In the genomic region with DNA sequence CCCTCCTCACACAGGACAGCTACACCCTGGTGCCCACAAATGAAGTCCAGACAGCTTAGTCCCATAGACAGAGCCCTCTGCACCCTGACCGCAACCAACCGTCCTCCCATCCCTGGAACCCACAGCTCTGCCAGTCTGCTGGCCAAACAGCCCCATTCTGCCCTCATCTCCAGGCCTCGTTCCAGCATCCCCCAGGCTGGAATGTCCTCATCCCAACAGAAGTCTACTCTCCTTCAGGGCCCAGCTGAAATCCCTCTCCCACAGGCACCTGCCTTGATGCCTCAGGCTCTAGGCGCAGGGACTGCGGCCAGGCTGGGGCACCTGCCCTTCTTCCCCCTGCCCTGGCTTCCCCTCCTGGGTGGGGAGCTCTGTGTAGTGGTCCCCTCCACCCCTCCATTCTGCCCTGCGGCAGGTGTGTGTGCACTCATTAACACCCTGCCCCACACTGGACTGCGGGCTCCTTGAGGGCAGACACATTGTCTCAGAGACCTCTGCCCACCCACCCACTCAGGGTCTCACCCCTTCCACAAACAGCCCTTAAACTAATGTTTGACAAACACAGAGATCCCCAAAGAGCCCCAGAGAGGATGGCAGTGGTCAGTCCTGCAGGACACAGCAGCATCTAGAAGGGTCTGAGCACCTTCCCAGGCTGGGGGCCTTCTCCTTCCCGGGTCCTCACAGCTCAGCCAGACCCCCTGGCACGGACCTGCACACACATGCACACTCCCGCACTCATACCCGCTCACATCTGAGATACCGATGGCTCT, we compare ENCODE assay signal across 16 cellular contexts. TPM values are rescaled to one million over a fixed set of nuclear protein-coding genes. Genes with fewer than 3 reads are reported as not detected.
DNase-seq lines count a peak whose midpoint lies in the region; ATAC-seq and TF ChIP-seq lines count a peak whose summit lies in the region.
"Had no signal": no experiment of that assay in that cellular context is flagged by ENCODE, and none has a peak within 500 bp of the region (broad histone marks: within the 10 kb centered on the region; RNA-seq: fewer than 3 reads in every experiment).

No MANE protein-coding gene starts in this region.

- intact Hi-C loops in OCI-LY7 (cut with micrococcal nuclease; ENCODE audit: unreplicated experiment), result no loop called here

- DNase-seq in T-helper 1 cell (no peak), COLO668 (lab: John Stamatoyannopoulos, UW; ENCODE audit: unreplicated experiment) (peak; percentile 4), cerebellar cortex (ENCODE audit: low spot score) (peak; percentile 60), Ammon's horn (ENCODE audit: low spot score) (no peak), OCI-LY7 (ENCODE audit: low spot score) (no peak)
- DNase-seq in natural killer cell treated with Interleukin-12 subunit alpha and Interleukin-12 subunit beta and Interleukin-15 and Interleukin-18, amount 100 ng/mL, for 72 hours (ENCODE audit: low spot score), result no peak
- DNase-seq: DMS153, kidney glomerular epithelial cell, NCI-H1105, small intestine had no signal

- H3K27ac ChIP-seq in OCI-LY7 (ENCODE audit: low read depth, low read length, poor library complexity, severe bottlenecking), result no peak overlapping the region
- H3K27ac ChIP-seq: 22Rv1 had no signal

- no peaks in the 10 kb centered on the region for H3K79me2 ChIP-seq in OCI-LY7 (ENCODE audit: insufficient read depth, low read depth, low read length)

- no peaks in the 10 kb centered on the region for H3K9me3 ChIP-seq in OCI-LY7 (ENCODE audit: low read length)

- no peak overlapping the region for H3K27ac Mint-ChIP-seq in T-helper 1 cell treated with Interleukin-12 subunit alpha and Interleukin-12 subunit beta and Interleukin-4 antibody, amounts not matched to agents 30 μg/mL and 1 μg/mL, for 36 hours
- no peak overlapping the region for H3K27ac Mint-ChIP-seq in natural killer cell treated with Interleukin-12 subunit alpha and Interleukin-12 subunit beta and Interleukin-15 and Interleukin-18, amount 100 ng/mL, for 72 hours

- no peak overlapping the region for H3K4me3 ChIP-seq in OCI-LY7 (ENCODE audit: low read depth, low read length, poor library complexity, severe bottlenecking)

- CTCF ChIA-PET in OCI-LY7 (lab: Charles Lee; ENCODE audit: unreplicated experiment), result interaction anchor here (1.7 to 1.9 kb wide), 2 partner anchors 26 to 68 kb away, joined by 8 to 11 read pairs; no protein-coding TSS in a partner anchor

- no TSS peak for BruUV-seq in OCI-LY7 (replicated peaks; lab: Mats Ljungman, UMichigan)

- no peak for TF ChIP-seq CTCF in OCI-LY7 (conservative IDR thresholded peaks at IDR 0.05; ENCODE audit: low read length)

- H3K4me2 ChIP-seq in OCI-LY7 (ENCODE audit: low read length), result no peak overlapping the region

- no peaks in the 10 kb centered on the region for H3K36me3 ChIP-seq in OCI-LY7 (ENCODE audit: insufficient read depth, low read length)

- H3K4me1 ChIP-seq in OCI-LY7 (ENCODE audit: insufficient read depth, low read length, poor library complexity, severe bottlenecking), result peaks cover 10% of the 10 kb centered on the region

- H3K9me3 Mint-ChIP-seq in T-helper 1 cell treated with Interleukin-12 subunit alpha and Interleukin-12 subunit beta and Interleukin-4 antibody, amounts not matched to agents 30 μg/mL and 1 μg/mL, for 36 hours, result no peaks in the 10 kb centered on the region
- H3K9me3 Mint-ChIP-seq in natural killer cell treated with Interleukin-12 subunit alpha and Interleukin-12 subunit beta and Interleukin-15 and Interleukin-18, amount 100 ng/mL, for 72 hours, result no peaks in the 10 kb centered on the region
- H3K9me3 Mint-ChIP-seq: neural crest cell had no signal

- no peak overlapping the region for H2AFZ ChIP-seq in OCI-LY7 (ENCODE audit: low read length)

- peaks cover 5% of the 10 kb centered on the region for H3K4me1 Mint-ChIP-seq in T-helper 1 cell treated with Interleukin-12 subunit alpha and Interleukin-12 subunit beta and Interleukin-4 antibody, amounts not matched to agents 30 μg/mL and 1 μg/mL, for 36 hours (ENCODE audit: low read depth)
- H3K4me1 Mint-ChIP-seq in natural killer cell treated with Interleukin-12 subunit alpha and Interleukin-12 subunit beta and Interleukin-15 and Interleukin-18, amount 100 ng/mL, for 72 hours (ENCODE audit: low read depth in 2 of 2), result peaks cover 0 to 10% of the 10 kb centered on the region in 2 donors

- peaks cover 10% of the 10 kb centered on the region for H3K36me3 Mint-ChIP-seq in T-helper 1 cell treated with Interleukin-12 subunit alpha and Interleukin-12 subunit beta and Interleukin-4 antibody, amounts not matched to agents 30 μg/mL and 1 μg/mL, for 36 hours (ENCODE audit: low read depth)
- H3K36me3 Mint-ChIP-seq in natural killer cell treated with Interleukin-12 subunit alpha and Interleukin-12 subunit beta and Interleukin-15 and Interleukin-18, amount 100 ng/mL, for 72 hours, result no peaks in the 10 kb centered on the region

- H3K27me3 Mint-ChIP-seq in T-helper 1 cell treated with Interleukin-12 subunit alpha and Interleukin-12 subunit beta and Interleukin-4 antibody, amounts not matched to agents 30 μg/mL and 1 μg/mL, for 36 hours (ENCODE audit: low read depth), result peaks cover 69% of the 10 kb centered on the region
- peaks cover 37 to 47% of the 10 kb centered on the region in 2 donors for H3K27me3 Mint-ChIP-seq in natural killer cell treated with Interleukin-12 subunit alpha and Interleukin-12 subunit beta and Interleukin-15 and Interleukin-18, amount 100 ng/mL, for 72 hours

- no peaks in the 10 kb centered on the region for H4K20me1 ChIP-seq in OCI-LY7 (ENCODE audit: insufficient read depth, low read length)

- H3K4me3 Mint-ChIP-seq in T-helper 1 cell treated with Interleukin-12 subunit alpha and Interleukin-12 subunit beta and Interleukin-4 antibody, amounts not matched to agents 30 μg/mL and 1 μg/mL, for 36 hours, result peak overlapping the region; percentile 28
- peak overlapping the region; percentile 52 for H3K4me3 Mint-ChIP-seq in natural killer cell treated with Interleukin-12 subunit alpha and Interleukin-12 subunit beta and Interleukin-15 and Interleukin-18, amount 100 ng/mL, for 72 hours
- H3K4me3 Mint-ChIP-seq: neural crest cell had no signal

- POLR2A ChIA-PET in OCI-LY7 (lab: Charles Lee), result interaction anchor here (0.7 to 1.8 kb wide), 2 partner anchors 12 to 1311 kb away, joined by 3 to 4 read pairs; no protein-coding TSS in a partner anchor

- no peak for ATAC-seq in natural killer cell treated with Interleukin-12 subunit alpha and Interleukin-12 subunit beta and Interleukin-15 and Interleukin-18, amount 100 ng/mL, for 72 hours
- no peak for ATAC-seq in HG03460 (IDR thresholded peaks at IDR 0.05; ENCODE audit: unreplicated experiment)

- H3K9me2 ChIP-seq in OCI-LY7 (ENCODE audit: insufficient read depth, low read length), result no peaks in the 10 kb centered on the region

RNA-seq across cellular contexts. Expression of gene GRIN2C, which starts 0.8 kb away (rescaled TPM):
- not detected for total RNA-seq in natural killer cell treated with Interleukin-12 subunit alpha and Interleukin-12 subunit beta and Interleukin-15 and Interleukin-18, amount 100 ng/mL, for 72 hours
- 0.22 and 0.26 TPM in 2 replicates for total RNA-seq in OCI-LY7 (2014; rRNA removed; shearing (Covaris generic))
- 0.55 and 0.61 TPM in 2 replicates for total RNA-seq in OCI-LY7 (2022)
- total RNA-seq: activated CD8-positive, alpha-beta memory T cell treated with anti-CD3 and anti-CD28 coated beads for 36 hours had no signal

RNA-seq across cellular contexts. Expression of gene FDXR, which starts 13.9 kb away (rescaled TPM):
- 10 to 100 TPM in 1 of 2 donors, 1 to 10 TPM in 1; 9.8 to 16.7 TPM for total RNA-seq in natural killer cell treated with Interleukin-12 subunit alpha and Interleukin-12 subunit beta and Interleukin-15 and Interleukin-18, amount 100 ng/mL, for 72 hours
- total RNA-seq in OCI-LY7 (2014; rRNA removed; shearing (Covaris generic)), result 12.2 TPM in 2 replicates
- 18.1 and 18.3 TPM in 2 replicates for total RNA-seq in OCI-LY7 (2022)

RNA-seq across cellular contexts. Expression of gene FADS6, which starts 34.6 kb away (rescaled TPM):
- total RNA-seq in natural killer cell treated with Interleukin-12 subunit alpha and Interleukin-12 subunit beta and Interleukin-15 and Interleukin-18, amount 100 ng/mL, for 72 hours, result not detected
- not detected in 2 replicates for total RNA-seq in OCI-LY7 (2014; rRNA removed; shearing (Covaris generic))
- not detected in 2 replicates for total RNA-seq in OCI-LY7 (2022)
- total RNA-seq: activated CD8-positive, alpha-beta memory T cell treated with anti-CD3 and anti-CD28 coated beads for 36 hours; neural crest cell; T-helper 2 cell treated with Interferon-gamma antibody and Interleukin-4, amounts not matched to agents 100 ng/mL and 5 ng/mL, for 36 hours had no signal

Comparison
In these comparisons a context has a peak if more than half of its experiments do, and no peak if none do; other contexts are left out.
1. DNase-seq: peak in COLO668 (single experiment) and cerebellar cortex (single experiment); none in T-helper 1 cell (0 of 5), natural killer cell treated with Interleukin-12 subunit alpha and Interleukin-12 subunit beta and Interleukin-15 and Interleukin-18, amount 100 ng/mL, for 72 hours (single experiment), Ammon's horn (single experiment) and OCI-LY7 (single experiment).